In genomic region chr9:94108584-94108983, GRCh38 we compare ENCODE assay signal across 17 cellular contexts. TPM values are rescaled to one million over a fixed set of nuclear protein-coding genes. Genes with fewer than 3 reads are reported as not detected.
DNase-seq lines count a peak whose midpoint lies in the region; ATAC-seq, FAIRE-seq and TF ChIP-seq lines count a peak whose summit lies in the region.
"Had no signal": no experiment of that assay in that cellular context is flagged by ENCODE, and none has a peak within 500 bp of the region (broad histone marks: within the 10 kb centered on the region; RNA-seq: fewer than 3 reads in every experiment).

No MANE protein-coding gene starts in this region.

- H3K27ac ChIP-seq in heart left ventricle (peak overlapping the region in 4 of 12 donors; percentile 9 to 39 (median 21)), coronary artery (peak overlapping the region in 1 of 2 donors; percentile 71)

- H3K4me3 ChIP-seq in heart left ventricle (no peak overlapping the region), skeletal muscle cell (ENCODE audit: low read depth, low read length) (no peak overlapping the region), coronary artery (no peak overlapping the region)

- DNase-seq in H54 (ENCODE audit: insufficient read length, low spot score) (no peak), astrocyte of the hippocampus (ENCODE audit: low read depth, low spot score) (peak; percentile 24), heart left ventricle (peak in 4 of 5 donors; percentile 30 to 72 (median 47)), skeletal muscle cell (ENCODE audit: low read depth) (peak; percentile 31), NCI-H1092 (lab: John Stamatoyannopoulos, UW) (no peak), coronary artery (ENCODE audit: low spot score) (no peak), putamen (ENCODE audit: low spot score) (no peak)
- no peak for DNase-seq in stimulated activated CD4-positive, alpha-beta T cell treated with anti-CD3 and anti-CD28 coated beads, Interleukin-2, amount 100 ng/mL, for 24 hours
- DNase-seq: CD4-positive, CD25-positive, alpha-beta regulatory T cell; cortex of kidney; islet precursor cell; KBM-7; NCI-H1417 treated with DMSO at 0.1 percent for 48 hours; NCI-H446 treated with DMSO at 0.1 percent for 48 hours; stimulated activated CD4-positive, alpha-beta T cell treated with anti-CD3 and anti-CD28 coated beads, Interleukin-2, amount 100 ng/mL, for 48 hours; SW 1271 had no signal

- peak; percentile 85 for FAIRE-seq in H54 (lab: Jason Lieb, UNC)

- H3K9me3 ChIP-seq in heart left ventricle = no peaks in the 10 kb centered on the region

- TF ChIP-seq POLR2A in H54 (IDR thresholded peaks at IDR 0.05; ENCODE audit: low read depth, low read length) = no peak
- TF ChIP-seq POLR2A in heart left ventricle (IDR thresholded peaks at IDR 0.05) = no peak

- WGBS in heart left ventricle, 4 donors = 20 to 27% (median 20%) methylated on average over 1 to 3 of the region's 3 CpGs

- H3K27me3 ChIP-seq in heart left ventricle = no peaks in the 10 kb centered on the region

- H3K4me1 ChIP-seq in heart left ventricle = peaks cover 0 to 16% (median 7%) of the 10 kb centered on the region in 12 donors

- ATAC-seq in heart left ventricle = peak; percentile 76 to 92 (median 82)
- ATAC-seq: stimulated activated effector memory CD8-positive, alpha-beta T cell treated with anti-CD3 and anti-CD28 coated beads, Interleukin-12 subunit alpha, Interleukin-12 subunit beta, amount 100 ng/mL, for 72 hours had no signal

- H3K36me3 ChIP-seq in heart left ventricle = peaks cover 0 to 20% (median 3%) of the 10 kb centered on the region in 9 donors

- TF ChIP-seq CTCF in heart left ventricle (IDR thresholded peaks at IDR 0.05) (no peak), coronary artery (IDR thresholded peaks at IDR 0.05) (no peak)

- intact Hi-C loops in heart left ventricle (cut with DNase I) = no loop called here

RNA-seq across cellular contexts. Expression of gene PTPDC1, which starts 24.3 kb away (rescaled TPM):
- 10 to 100 TPM in 3 of 9 donors, 1 to 10 TPM in 6; 6.4 to 12.3 (median 9.5) TPM for total RNA-seq in heart left ventricle
- 1 to 10 TPM; 6.0 to 7.9 TPM for polyA plus RNA-seq in heart left ventricle

Comparison
In these comparisons a context has a peak if more than half of its experiments do, and no peak if none do; other contexts are left out.
1. DNase-seq: peak in astrocyte of the hippocampus (single experiment), heart left ventricle (4 of 5) and skeletal muscle cell (single experiment); none in H54 (single experiment), NCI-H1092 (single experiment), coronary artery (single experiment), putamen (single experiment) and stimulated activated CD4-positive, alpha-beta T cell treated with anti-CD3 and anti-CD28 coated beads, Interleukin-2, amount 100 ng/mL, for 24 hours (0 of 2).